11 cellular contexts compared by ENCODE assay signal in genomic region chr4:69156913-69157312, GRCh38. TPM values are rescaled to one million over a fixed set of nuclear protein-coding genes. Genes with fewer than 3 reads are reported as not detected.
DNase-seq lines count a peak whose midpoint lies in the region; ATAC-seq and TF ChIP-seq lines count a peak whose summit lies in the region.
"Had no signal": no experiment of that assay in that cellular context is flagged by ENCODE, and none has a peak within 500 bp of the region (broad histone marks: within the 10 kb centered on the region; RNA-seq: fewer than 3 reads in every experiment).

No MANE protein-coding gene starts in this region.

- TF ChIP-seq CTCF in glutamatergic neuron (IDR thresholded peaks at IDR 0.05; ENCODE audit: partially characterized antibody, unreplicated experiment): peak; percentile 40
- no peak for TF ChIP-seq CTCF in CD4-positive, alpha-beta T cell (IDR thresholded peaks at IDR 0.05)

- no peaks in the 10 kb centered on the region for H3K9me3 ChIP-seq in CD4-positive, alpha-beta T cell (ENCODE audit: control insufficient read depth, low read length)
- H3K9me3 ChIP-seq: BLaER1 treated with 17β-estradiol and CSF1 and Interleukin-3, amounts not matched to agents 10 nM and 100 nM had no signal

- H3K4me3 Mint-ChIP-seq in glutamatergic neuron (ENCODE audit: unreplicated experiment): no peak overlapping the region
- no peak overlapping the region for H3K4me3 Mint-ChIP-seq in CD4-positive, alpha-beta T cell
- H3K4me3 Mint-ChIP-seq: immature natural killer cell had no signal

- no peaks in the 10 kb centered on the region for H3K4me1 Mint-ChIP-seq in glutamatergic neuron (ENCODE audit: low read depth, unreplicated experiment)
- H3K4me1 Mint-ChIP-seq in CD4-positive, alpha-beta T cell (ENCODE audit: low read depth): no peaks in the 10 kb centered on the region
- H3K4me1 Mint-ChIP-seq: immature natural killer cell had no signal

- H3K36me3 Mint-ChIP-seq in glutamatergic neuron (ENCODE audit: unreplicated experiment): no peaks in the 10 kb centered on the region
- H3K36me3 Mint-ChIP-seq in CD4-positive, alpha-beta T cell (ENCODE audit: low read depth): no peaks in the 10 kb centered on the region
- H3K36me3 Mint-ChIP-seq: immature natural killer cell had no signal

- no peaks in the 10 kb centered on the region for H3K27me3 ChIP-seq in CD4-positive, alpha-beta T cell (ENCODE audit: control insufficient read depth, insufficient read depth, low read length)
- H3K27me3 ChIP-seq: BLaER1 treated with 17β-estradiol and CSF1 and Interleukin-3, amounts not matched to agents 10 nM and 100 nM had no signal

- no peak overlapping the region for H3K27ac ChIP-seq in CD4-positive, alpha-beta T cell (ENCODE audit: low read depth, low read length)
- H3K27ac ChIP-seq: BLaER1 treated with 17β-estradiol and CSF1 and Interleukin-3, amounts not matched to agents 10 nM and 100 nM had no signal

- H3K27me3 Mint-ChIP-seq in glutamatergic neuron (ENCODE audit: unreplicated experiment): no peaks in the 10 kb centered on the region
- no peaks in the 10 kb centered on the region for H3K27me3 Mint-ChIP-seq in CD4-positive, alpha-beta T cell

- POLR2A ChIA-PET in CD4-positive, alpha-beta T cell (lab: Charles Lee): no interaction called here

- CTCF ChIA-PET in CD4-positive, alpha-beta T cell (lab: Charles Lee): no interaction called here

- in situ Hi-C loops in ACHN (cut with HindIII; ENCODE audit: low pct_ligation_motif_present, low pct_unique_long_range_greater_than_20kb, low sequenced_read_pairs): no loop called here

- no peaks in the 10 kb centered on the region for H3K9me3 Mint-ChIP-seq in glutamatergic neuron (ENCODE audit: unreplicated experiment)
- H3K9me3 Mint-ChIP-seq in CD4-positive, alpha-beta T cell: no peaks in the 10 kb centered on the region

- no peak overlapping the region for H3K27ac Mint-ChIP-seq in glutamatergic neuron (ENCODE audit: unreplicated experiment)
- H3K27ac Mint-ChIP-seq in CD4-positive, alpha-beta T cell: no peak overlapping the region
- H3K27ac Mint-ChIP-seq: immature natural killer cell had no signal

- ATAC-seq in GM21360 (IDR thresholded peaks at IDR 0.05; ENCODE audit: unreplicated experiment) (peak; percentile 64), left colon (no peak), GM21619 (IDR thresholded peaks at IDR 0.05; ENCODE audit: unreplicated experiment) (no peak)
- ATAC-seq in CD4-positive, alpha-beta T cell (ENCODE audit: poor library complexity): no peak

- intact Hi-C loops in left colon (cut with DNase I, micrococcal nuclease): no loop called here
- intact Hi-C loops in CD4-positive, alpha-beta T cell (cut with DNase I, micrococcal nuclease): no loop called here

- peak; percentile 16 for DNase-seq in ACHN
- DNase-seq in RKO (ENCODE audit: low spot score): peak; percentile 9
- DNase-seq in glutamatergic neuron: peak; percentile 21
- DNase-seq in stimulated activated CD4-positive, alpha-beta T cell treated with anti-CD3 and anti-CD28 coated beads, Interleukin-2, amount 100 ng/mL, for 24 hours: no peak
- no peak for DNase-seq in left colon
- no peak for DNase-seq in CD4-positive, alpha-beta T cell
- DNase-seq: activated gamma-delta T cell, immature natural killer cell had no signal

RNA-seq across cellular contexts. Expression of gene UGT2B11, which starts 57.6 kb away (rescaled TPM):
- total RNA-seq in glutamatergic neuron (ENCODE audit: unreplicated experiment) (not detected), left colon (under 1 TPM; 0.12 to 0.50 TPM)
- not detected for total RNA-seq in CD4-positive, alpha-beta T cell

Comparison
In these comparisons a context has a peak if more than half of its experiments do, and no peak if none do; other contexts are left out.
1. DNase-seq: peak in ACHN (single experiment), RKO (single experiment) and glutamatergic neuron (single experiment); none in stimulated activated CD4-positive, alpha-beta T cell treated with anti-CD3 and anti-CD28 coated beads, Interleukin-2, amount 100 ng/mL, for 24 hours (0 of 2), left colon (0 of 2) and CD4-positive, alpha-beta T cell (0 of 10).